In the genomic region with DNA sequence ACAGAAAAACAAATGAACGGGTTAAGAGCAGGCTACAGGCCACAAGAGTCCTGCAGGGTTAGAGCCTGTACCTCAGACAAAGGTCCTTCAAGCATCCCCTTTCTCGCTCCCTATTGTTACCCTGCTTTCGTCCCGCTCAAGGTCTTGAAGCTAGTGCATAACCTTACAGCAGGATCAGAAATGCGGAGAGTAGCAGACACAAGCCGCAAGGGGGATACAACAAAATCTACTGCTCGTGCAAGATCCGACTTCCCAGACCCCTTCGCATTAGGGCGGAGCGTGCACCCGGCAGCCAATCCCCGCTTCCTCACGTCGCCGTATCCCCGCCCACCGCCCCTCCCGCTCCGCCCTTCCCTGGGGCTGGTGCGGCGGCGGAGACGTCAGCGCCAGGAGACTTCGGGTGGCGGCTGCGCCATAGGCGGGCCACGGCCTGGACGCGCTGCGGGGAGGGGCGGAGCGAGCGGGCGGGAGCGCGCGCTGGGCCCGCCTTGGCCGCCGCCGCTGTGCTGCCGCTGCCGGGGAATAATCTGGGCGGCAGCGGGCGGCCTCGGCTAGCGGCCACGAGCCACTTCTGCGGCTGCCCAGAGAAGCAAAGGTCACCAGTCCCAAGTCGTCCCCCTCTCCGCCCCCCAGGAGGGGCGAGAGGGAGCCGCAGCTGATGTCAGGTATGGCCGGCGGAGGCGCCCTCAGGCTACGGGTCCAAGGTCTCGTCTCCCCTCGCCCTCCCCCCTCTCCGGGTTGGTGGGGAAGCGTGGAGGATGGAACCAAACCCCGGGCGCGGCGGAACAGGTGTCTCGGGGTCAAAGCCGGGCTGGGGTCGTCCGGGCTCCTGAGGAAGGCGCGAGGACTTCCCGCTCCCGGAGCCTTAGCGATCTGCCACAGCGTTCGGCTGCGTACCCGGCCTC, we compare ENCODE assay signal across 8 cellular contexts. TPM values are rescaled to one million over a fixed set of nuclear protein-coding genes. Genes with fewer than 3 reads are reported as not detected.
DNase-seq lines count a peak whose midpoint lies in the region; ATAC-seq and TF ChIP-seq lines count a peak whose summit lies in the region.

Gene C1GALT1, plus strand, starts transcription at position 389 of the 905 bp plus-strand sequence. CDS start 51,776 bp downstream, outside the sequence.

- no peaks in the 10 kb centered on the region for H3K27me3 Mint-ChIP-seq in CD14-positive monocyte (ENCODE audit: low read depth in 3 of 3)

- TF ChIP-seq CTCF in CD14-positive monocyte (IDR thresholded peaks at IDR 0.05) = peak; percentile 21

- DNase-seq in CD14-positive monocyte (ENCODE audit: low spot score) = peak; percentile 96
- DNase-seq in NCI-H69 (lab: John Stamatoyannopoulos, UW) = peak; percentile 99
- DNase-seq in activated CD4-positive, alpha-beta T cell treated with anti-CD3 and anti-CD28 coated beads, Interleukin-2, amount 50 U/mL, for 1 hour = peak; percentile 98
- DNase-seq in dedifferentiated amniotic fluid mesenchymal stem cell (ENCODE audit: extremely low spot score) = peak; percentile 94
- DNase-seq in left lobe of liver (ENCODE audit: low spot score) = peak; percentile 98
- peak; percentile 97 for DNase-seq in stimulated activated CD4-positive, alpha-beta T cell treated with anti-CD3 and anti-CD28 coated beads, Interleukin-2, amount 100 ng/mL, for 4 hours (ENCODE audit: low read depth)

- peaks cover 37% of the 10 kb centered on the region for H3K4me1 Mint-ChIP-seq in CD14-positive monocyte

- H3K9me3 Mint-ChIP-seq in CD14-positive monocyte = no peaks in the 10 kb centered on the region

- ATAC-seq in GM19351 (IDR thresholded peaks at IDR 0.05; ENCODE audit: unreplicated experiment) (peak; percentile 74), HG03521 (IDR thresholded peaks at IDR 0.05; ENCODE audit: unreplicated experiment) (peak; percentile 87), left lobe of liver (peak; percentile 89)

- intact Hi-C loops in CD14-positive monocyte (cut with micrococcal nuclease) = loop anchor here (2.0 to 10.0 kb wide), 5 partner anchors 60 to 382 kb away; partner anchors contain the start of gene MIOS (in 1 of the 2)

- H3K36me3 Mint-ChIP-seq in CD14-positive monocyte = no peaks in the 10 kb centered on the region

- peak within 1 kb of the TSS; percentile 86 to 96 for H3K4me3 Mint-ChIP-seq in CD14-positive monocyte

- H3K27ac Mint-ChIP-seq in CD14-positive monocyte = peak within 1 kb of the TSS; percentile 96 to 99 (median 98)

RNA-seq across cellular contexts. Expression of gene C1GALT1, which starts in this region (rescaled TPM):
- polyA plus RNA-seq in CD14-positive monocyte = 10 to 100 TPM; 45.1 to 47.7 TPM
- 13.2 TPM for total RNA-seq in left lobe of liver

Comparison
In these comparisons a context has a peak if more than half of its experiments do, and no peak if none do; other contexts are left out.
1. Peak in every context shown above with its lines: DNase-seq and ATAC-seq.